ENCODE assay signal across 1 cellular context in the genomic region with DNA sequence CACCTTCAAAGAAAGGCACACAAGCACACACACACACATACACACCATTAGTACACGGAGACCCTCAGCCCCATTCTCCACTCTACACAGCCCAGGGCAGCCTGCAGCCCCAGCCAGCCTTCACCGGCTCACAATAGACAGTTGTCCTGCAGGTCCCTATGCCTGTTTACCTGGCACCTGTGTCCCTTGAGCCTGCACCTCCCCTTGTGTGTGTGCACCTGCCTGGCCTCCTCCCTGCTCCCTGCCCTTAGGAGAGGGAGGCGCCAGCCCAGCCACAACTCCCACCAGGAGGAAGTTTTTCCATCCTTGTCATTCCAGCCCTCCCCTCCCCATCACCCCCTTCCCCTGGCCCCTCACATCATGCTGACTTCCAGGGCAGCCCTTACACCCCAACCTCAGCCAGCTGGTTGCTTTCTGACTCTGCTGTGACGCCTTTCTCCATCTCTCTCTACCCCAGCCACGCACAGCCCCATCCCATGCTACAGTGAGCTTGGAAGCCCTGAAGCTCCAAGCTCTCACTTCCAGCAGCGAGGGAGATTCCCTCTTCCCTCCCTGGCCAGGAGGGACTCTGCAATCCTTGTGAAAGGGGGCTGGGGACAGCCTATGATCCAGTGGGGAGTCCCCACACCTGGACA.
TF ChIP-seq lines count a peak whose summit lies in the region.

No MANE protein-coding gene starts in this region.

TF ChIP-seq in liver, 16 proteins besides CTCF, POLR2A, EP300 and RAD21 (continued from another document):
- TF ChIP-seq, protein P1, sequence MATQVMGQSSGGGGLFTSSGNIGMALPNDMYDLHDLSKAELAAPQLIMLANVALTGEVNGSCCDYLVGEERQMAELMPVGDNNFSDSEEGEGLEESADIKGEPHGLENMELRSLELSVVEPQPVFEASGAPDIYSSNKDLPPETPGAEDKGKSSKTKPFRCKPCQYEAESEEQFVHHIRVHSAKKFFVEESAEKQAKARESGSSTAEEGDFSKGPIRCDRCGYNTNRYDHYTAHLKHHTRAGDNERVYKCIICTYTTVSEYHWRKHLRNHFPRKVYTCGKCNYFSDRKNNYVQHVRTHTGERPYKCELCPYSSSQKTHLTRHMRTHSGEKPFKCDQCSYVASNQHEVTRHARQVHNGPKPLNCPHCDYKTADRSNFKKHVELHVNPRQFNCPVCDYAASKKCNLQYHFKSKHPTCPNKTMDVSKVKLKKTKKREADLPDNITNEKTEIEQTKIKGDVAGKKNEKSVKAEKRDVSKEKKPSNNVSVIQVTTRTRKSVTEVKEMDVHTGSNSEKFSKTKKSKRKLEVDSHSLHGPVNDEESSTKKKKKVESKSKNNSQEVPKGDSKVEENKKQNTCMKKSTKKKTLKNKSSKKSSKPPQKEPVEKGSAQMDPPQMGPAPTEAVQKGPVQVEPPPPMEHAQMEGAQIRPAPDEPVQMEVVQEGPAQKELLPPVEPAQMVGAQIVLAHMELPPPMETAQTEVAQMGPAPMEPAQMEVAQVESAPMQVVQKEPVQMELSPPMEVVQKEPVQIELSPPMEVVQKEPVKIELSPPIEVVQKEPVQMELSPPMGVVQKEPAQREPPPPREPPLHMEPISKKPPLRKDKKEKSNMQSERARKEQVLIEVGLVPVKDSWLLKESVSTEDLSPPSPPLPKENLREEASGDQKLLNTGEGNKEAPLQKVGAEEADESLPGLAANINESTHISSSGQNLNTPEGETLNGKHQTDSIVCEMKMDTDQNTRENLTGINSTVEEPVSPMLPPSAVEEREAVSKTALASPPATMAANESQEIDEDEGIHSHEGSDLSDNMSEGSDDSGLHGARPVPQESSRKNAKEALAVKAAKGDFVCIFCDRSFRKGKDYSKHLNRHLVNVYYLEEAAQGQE (IDR thresholded peaks at IDR 0.05), result no peak
- no peak for TF ChIP-seq HNF4G (IDR thresholded peaks at IDR 0.05)
- no peak for TF ChIP-seq JUND (IDR thresholded peaks at IDR 0.05)
